In genomic region chr7:101923276-101923985, GRCh38 we compare ENCODE assay signal across 12 cellular contexts.
DNase-seq lines count a peak whose midpoint lies in the region; ATAC-seq and TF ChIP-seq lines count a peak whose summit lies in the region.
"Had no signal": no experiment of that assay in that cellular context is flagged by ENCODE, and none has a peak within 500 bp of the region (broad histone marks: within the 10 kb centered on the region; RNA-seq: fewer than 3 reads in every experiment).

No MANE protein-coding gene starts in this region.

- H3K4me2 ChIP-seq in fibroblast of lung (ENCODE audit: extremely low read depth, insufficient read depth, low read length): no peak overlapping the region

- H3K9me3 ChIP-seq in fibroblast of lung (ENCODE audit: control insufficient read depth, insufficient read depth, low read depth, low read length): no peaks in the 10 kb centered on the region
- no peaks in the 10 kb centered on the region for H3K9me3 ChIP-seq in CD4-positive, alpha-beta memory T cell (ENCODE audit: control insufficient read depth in 1 of 2, low read length in 2 of 2)
- H3K9me3 ChIP-seq: MG63 had no signal

- peaks cover 2% of the 10 kb centered on the region for H3K27me3 Mint-ChIP-seq in HFFc6 (ENCODE audit: insufficient read depth)
- no peaks in the 10 kb centered on the region for H3K27me3 Mint-ChIP-seq in CD4-positive, alpha-beta memory T cell

- no peak for ATAC-seq in HG02981 (IDR thresholded peaks at IDR 0.05; ENCODE audit: unreplicated experiment)

- intact Hi-C loops in CD4-positive, alpha-beta memory T cell (cut with micrococcal nuclease): no loop called here

- POLR2A ChIA-PET in CD4-positive, alpha-beta memory T cell (lab: Charles Lee; ENCODE audit: partially characterized antibody): no interaction called here

- peaks cover 3% of the 10 kb centered on the region for H3K79me2 ChIP-seq in fibroblast of lung (ENCODE audit: control insufficient read depth, insufficient read depth, low read length)

- H4K20me1 ChIP-seq in fibroblast of lung (ENCODE audit: control insufficient read depth, extremely low read depth, insufficient read depth, low read length): no peaks in the 10 kb centered on the region

- H3K9me3 Mint-ChIP-seq in HFFc6: no peaks in the 10 kb centered on the region
- no peaks in the 10 kb centered on the region for H3K9me3 Mint-ChIP-seq in CD4-positive, alpha-beta memory T cell

- DNase-seq in AG08395 (ENCODE audit: low spot score) (peak; percentile 62), HFFc6 (peak; percentile 48), fibroblast of lung (ENCODE audit: low read depth in 2 of 2) (peak in 1 of 2 donors; percentile 82), non-pigmented ciliary epithelial cell (ENCODE audit: low read depth) (peak; percentile 18), hypothalamus (lab: John Stamatoyannopoulos, UW) (no peak), HUDEP-2 (lab: John Stamatoyannopoulos, UW; ENCODE audit: unreplicated experiment in 76 of 76) (no peak)
- no peak for DNase-seq in CD4-positive, alpha-beta memory T cell
- DNase-seq: activated CD4-positive, alpha-beta T cell treated with anti-CD3 and anti-CD28 coated beads for 1 hour; activated naive CD4-positive, alpha-beta T cell treated with Interleukin-2 at 50 U/mL for 16 hours; NCI-H446 treated with DMSO at 0.1 percent for 48 hours had no signal

- H3K27ac Mint-ChIP-seq in HFFc6: peak overlapping the region; percentile 94
- H3K27ac Mint-ChIP-seq in CD4-positive, alpha-beta memory T cell: no peak overlapping the region

- H3K4me1 Mint-ChIP-seq in HFFc6 (ENCODE audit: low read depth): peaks cover 34% of the 10 kb centered on the region
- H3K4me1 Mint-ChIP-seq in CD4-positive, alpha-beta memory T cell: peaks cover 4 to 8% (median 7%) of the 10 kb centered on the region in 4 donors

- peaks cover 14% of the 10 kb centered on the region for H3K36me3 Mint-ChIP-seq in HFFc6 (ENCODE audit: low read depth)
- peaks cover 7 to 14% of the 10 kb centered on the region in 2 donors for H3K36me3 Mint-ChIP-seq in CD4-positive, alpha-beta memory T cell

- H3K4me3 Mint-ChIP-seq in HFFc6: peak overlapping the region; percentile 68
- H3K4me3 Mint-ChIP-seq in CD4-positive, alpha-beta memory T cell: no peak overlapping the region

- no peak overlapping the region for H2AFZ ChIP-seq in fibroblast of lung (ENCODE audit: low read length)

- CTCF ChIA-PET in CD4-positive, alpha-beta memory T cell (lab: Charles Lee; ENCODE audit: partially characterized antibody): no interaction called here

- no peak for TF ChIP-seq CTCF in HFFc6 (IDR thresholded peaks at IDR 0.05)
- TF ChIP-seq CTCF in fibroblast of lung (conservative IDR thresholded peaks at IDR 0.05 in 1 of 2, IDR thresholded peaks at IDR 0.05 in 1 of 2; ENCODE audit: low read depth in 1 of 2, low read length in 2 of 2): no peak

- no peak overlapping the region for H3K4me3 ChIP-seq in fibroblast of lung (replicated peaks in 1 of 4; ENCODE audit: control extremely low read depth in 1 of 4, insufficient read depth in 1 of 4, low read depth in 3 of 4, low read length in 4 of 4)
- H3K4me3 ChIP-seq in CD4-positive, alpha-beta memory T cell (ENCODE audit: low read length in 2 of 2): no peak overlapping the region
- H3K4me3 ChIP-seq: MG63 had no signal

- H3K9ac ChIP-seq in fibroblast of lung (ENCODE audit: insufficient read depth, low read length): no peak overlapping the region

- no peaks in the 10 kb centered on the region for H3K27me3 ChIP-seq in fibroblast of lung (ENCODE audit: control insufficient read depth, insufficient read depth, low read length)
- H3K27me3 ChIP-seq in CD4-positive, alpha-beta memory T cell (ENCODE audit: insufficient read depth, low read length): no peaks in the 10 kb centered on the region
- H3K27me3 ChIP-seq: MG63 had no signal

- H3K4me1 ChIP-seq in fibroblast of lung (ENCODE audit: control insufficient read depth, extremely low read depth, insufficient read depth, low read length): peaks cover 11% of the 10 kb centered on the region
- peaks cover 5% of the 10 kb centered on the region for H3K4me1 ChIP-seq in CD4-positive, alpha-beta memory T cell (ENCODE audit: insufficient read depth, low read length)

- H3K27ac ChIP-seq in fibroblast of lung (ENCODE audit: insufficient read depth, low read length): peak overlapping the region; percentile 20
- no peak overlapping the region for H3K27ac ChIP-seq in CD4-positive, alpha-beta memory T cell (ENCODE audit: low read depth, low read length)

- H3K36me3 ChIP-seq in fibroblast of lung (ENCODE audit: control insufficient read depth, insufficient read depth, low read length): no peaks in the 10 kb centered on the region
- no peaks in the 10 kb centered on the region for H3K36me3 ChIP-seq in CD4-positive, alpha-beta memory T cell (ENCODE audit: insufficient read depth, low read length)
- H3K36me3 ChIP-seq: MG63 had no signal

Comparison
In these comparisons a context has a peak if more than half of its experiments do, and no peak if none do; other contexts are left out.
1. DNase-seq: peak in AG08395 (single experiment), HFFc6 (single experiment) and non-pigmented ciliary epithelial cell (single experiment); none in hypothalamus (0 of 51), HUDEP-2 (0 of 76) and CD4-positive, alpha-beta memory T cell (0 of 5).